Comparison of ENCODE assay signal across 8 cellular contexts in genomic region chr20:50191065-50191565, GRCh38. TPM values are rescaled to one million over a fixed set of nuclear protein-coding genes. Genes with fewer than 3 reads are reported as not detected.
DNase-seq lines count a peak whose midpoint lies in the region; ATAC-seq and TF ChIP-seq lines count a peak whose summit lies in the region.

No MANE protein-coding gene starts in this region.

- H3K9ac ChIP-seq in liver (ENCODE audit: low read depth in 1 of 2, low read length in 2 of 2) = no peak overlapping the region

- ATAC-seq in GM19452 (IDR thresholded peaks at IDR 0.05; ENCODE audit: unreplicated experiment) (peak; percentile 14), GM18873 (IDR thresholded peaks at IDR 0.05; ENCODE audit: low FRiP score, unreplicated experiment) (no peak)

- TF ChIP-seq CTCF in cardiac fibroblast (IDR thresholded peaks at IDR 0.05; ENCODE audit: low read depth, low read length) = no peak
- no peak for TF ChIP-seq CTCF in liver (IDR thresholded peaks at IDR 0.05; ENCODE audit: low read depth, low read length, missing input control)

- TF ChIP-seq RAD21 in liver (IDR thresholded peaks at IDR 0.05) = no peak

- peak overlapping the region; percentile 79 to 98 for H3K27ac ChIP-seq in liver (ENCODE audit: low read depth in 1 of 2, low read length in 2 of 2)

- peaks cover 0 to 44% (median 25%) of the 10 kb centered on the region in 4 donors for H3K4me1 ChIP-seq in liver (ENCODE audit: control insufficient read depth in 4 of 4, insufficient read depth in 4 of 4, low read length in 3 of 4)

- H3K4me3 ChIP-seq in cardiac fibroblast (replicated peaks in 1 of 2; ENCODE audit: low read depth in 2 of 2, low read length in 2 of 2) = peak overlapping the region; percentile 55 to 95
- H3K4me3 ChIP-seq in liver (ENCODE audit: low read depth in 1 of 3, low read length in 3 of 3) = peak overlapping the region; percentile 28 to 85 (median 78)

- WGBS in liver = under 1% methylated on average over 73 of the region's 73 CpGs

- no peaks in the 10 kb centered on the region for H3K9me3 ChIP-seq in liver (ENCODE audit: control insufficient read depth in 4 of 4, low read length in 3 of 4)

- DNase-seq in AG08395 (ENCODE audit: low spot score) (peak; percentile 30), LHCN-M2 (ENCODE audit: low read depth) (peak; percentile 58), cardiac fibroblast (ENCODE audit: low read depth in 2 of 2) (peak in 1 of 2 donors; percentile 58)
- peak; percentile 26 to 55 (median 45) for DNase-seq in activated CD4-positive, CD25-positive, alpha-beta regulatory T cell (lab: John Stamatoyannopoulos, UW)
- peak; percentile 39 for DNase-seq in stimulated activated CD8-positive, alpha-beta memory T cell treated with anti-CD3 and anti-CD28 coated beads, Interleukin-12 subunit alpha, Interleukin-12 subunit beta, amount 100 ng/mL, for 1 hour (ENCODE audit: low read depth)

- H3K27me3 ChIP-seq in liver (ENCODE audit: control insufficient read depth in 4 of 4, insufficient read depth in 4 of 4, low read length in 3 of 4) = no peaks in the 10 kb centered on the region

- H3K36me3 ChIP-seq in liver (ENCODE audit: control insufficient read depth in 4 of 4, insufficient read depth in 3 of 4, low read depth in 1 of 4, low read length in 3 of 4) = peaks cover 0 to 9% (median 0%) of the 10 kb centered on the region in 4 donors

TF ChIP-seq in liver, 16 proteins besides CTCF, POLR2A, EP300 and RAD21:
- TF ChIP-seq HNF4A (conservative IDR thresholded peaks at IDR 0.05) = no peak
- TF ChIP-seq EGR1 (IDR thresholded peaks at IDR 0.05; ENCODE audit: low read depth in 2 of 2) = no peak
- no peak for TF ChIP-seq YY1 (IDR thresholded peaks at IDR 0.05)
- no peak for TF ChIP-seq RXRA (IDR thresholded peaks at IDR 0.05)
- TF ChIP-seq, protein P1, sequence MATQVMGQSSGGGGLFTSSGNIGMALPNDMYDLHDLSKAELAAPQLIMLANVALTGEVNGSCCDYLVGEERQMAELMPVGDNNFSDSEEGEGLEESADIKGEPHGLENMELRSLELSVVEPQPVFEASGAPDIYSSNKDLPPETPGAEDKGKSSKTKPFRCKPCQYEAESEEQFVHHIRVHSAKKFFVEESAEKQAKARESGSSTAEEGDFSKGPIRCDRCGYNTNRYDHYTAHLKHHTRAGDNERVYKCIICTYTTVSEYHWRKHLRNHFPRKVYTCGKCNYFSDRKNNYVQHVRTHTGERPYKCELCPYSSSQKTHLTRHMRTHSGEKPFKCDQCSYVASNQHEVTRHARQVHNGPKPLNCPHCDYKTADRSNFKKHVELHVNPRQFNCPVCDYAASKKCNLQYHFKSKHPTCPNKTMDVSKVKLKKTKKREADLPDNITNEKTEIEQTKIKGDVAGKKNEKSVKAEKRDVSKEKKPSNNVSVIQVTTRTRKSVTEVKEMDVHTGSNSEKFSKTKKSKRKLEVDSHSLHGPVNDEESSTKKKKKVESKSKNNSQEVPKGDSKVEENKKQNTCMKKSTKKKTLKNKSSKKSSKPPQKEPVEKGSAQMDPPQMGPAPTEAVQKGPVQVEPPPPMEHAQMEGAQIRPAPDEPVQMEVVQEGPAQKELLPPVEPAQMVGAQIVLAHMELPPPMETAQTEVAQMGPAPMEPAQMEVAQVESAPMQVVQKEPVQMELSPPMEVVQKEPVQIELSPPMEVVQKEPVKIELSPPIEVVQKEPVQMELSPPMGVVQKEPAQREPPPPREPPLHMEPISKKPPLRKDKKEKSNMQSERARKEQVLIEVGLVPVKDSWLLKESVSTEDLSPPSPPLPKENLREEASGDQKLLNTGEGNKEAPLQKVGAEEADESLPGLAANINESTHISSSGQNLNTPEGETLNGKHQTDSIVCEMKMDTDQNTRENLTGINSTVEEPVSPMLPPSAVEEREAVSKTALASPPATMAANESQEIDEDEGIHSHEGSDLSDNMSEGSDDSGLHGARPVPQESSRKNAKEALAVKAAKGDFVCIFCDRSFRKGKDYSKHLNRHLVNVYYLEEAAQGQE (IDR thresholded peaks at IDR 0.05) = no peak
- TF ChIP-seq FOXA1 (IDR thresholded peaks at IDR 0.05) = no peak
- no peak for TF ChIP-seq SP1 (IDR thresholded peaks at IDR 0.05)
- TF ChIP-seq, protein P2, sequence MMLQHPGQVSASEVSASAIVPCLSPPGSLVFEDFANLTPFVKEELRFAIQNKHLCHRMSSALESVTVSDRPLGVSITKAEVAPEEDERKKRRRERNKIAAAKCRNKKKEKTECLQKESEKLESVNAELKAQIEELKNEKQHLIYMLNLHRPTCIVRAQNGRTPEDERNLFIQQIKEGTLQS (IDR thresholded peaks at IDR 0.05) = no peak
- no peak for TF ChIP-seq HNF4G (IDR thresholded peaks at IDR 0.05)
- no peak for TF ChIP-seq TAF1 (conservative IDR thresholded peaks at IDR 0.05)
- TF ChIP-seq FOXA2 (IDR thresholded peaks at IDR 0.05) = no peak
- TF ChIP-seq JUND (IDR thresholded peaks at IDR 0.05) = no peak
- no peak for TF ChIP-seq NR2F2 (IDR thresholded peaks at IDR 0.05)
- no peak for TF ChIP-seq GABPA (IDR thresholded peaks at IDR 0.05 in 1 of 2, conservative IDR thresholded peaks at IDR 0.05 in 1 of 2)
- no peak for TF ChIP-seq MAX (IDR thresholded peaks at IDR 0.05)
- no peak for TF ChIP-seq ZBTB33 (IDR thresholded peaks at IDR 0.05)
TF ChIP-seq in liver: peak in this region for 0.

RNA-seq across cellular contexts. Expression of gene CEBPB, which starts 0.5 kb away (rescaled TPM):
- total RNA-seq in LHCN-M2 (2014; rRNA removed) = 54.9 and 59.3 TPM in 2 replicates
- polyA plus RNA-seq in LHCN-M2 (2012) = 13.4 TPM
- 10 to 100 TPM; 21.3 to 61.8 TPM for total RNA-seq in liver
- 10 to 100 TPM; 19.7 to 37.0 TPM for polyA plus RNA-seq in liver

RNA-seq across cellular contexts. Expression of gene PEDS1, which starts 37.6 kb away (rescaled TPM):
- total RNA-seq in LHCN-M2 (2014; rRNA removed) (25.8 and 37.7 TPM in 2 replicates), liver (1 to 10 TPM; 4.8 to 6.5 TPM)
- polyA plus RNA-seq in LHCN-M2 (2012) = 23.8 TPM
- 10 to 100 TPM; 10.7 to 19.3 TPM for polyA plus RNA-seq in liver
